16 cellular contexts compared by ENCODE assay signal in the genomic region with DNA sequence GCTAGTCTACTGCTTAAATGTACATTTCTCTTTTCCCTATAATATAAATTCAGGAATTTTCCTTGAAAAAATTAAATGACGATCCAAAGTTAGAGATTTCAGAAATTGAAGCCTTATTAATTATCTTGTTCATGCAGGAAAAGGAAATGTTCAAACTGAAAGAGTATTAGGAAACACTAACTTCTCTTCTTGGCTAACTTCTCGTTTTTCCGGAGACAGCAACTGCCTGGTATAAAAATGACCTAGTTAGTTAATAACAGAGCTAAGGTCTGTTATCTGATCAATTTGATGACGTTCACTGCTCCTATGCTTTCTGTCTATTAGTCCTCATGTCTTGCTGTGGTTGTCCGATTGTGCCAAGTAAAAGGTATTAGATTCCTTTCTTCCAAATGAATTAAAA.
"Had no signal": no experiment of that assay in that cellular context is flagged by ENCODE, and none has a peak within 500 bp of the region (broad histone marks: within the 10 kb centered on the region; RNA-seq: fewer than 3 reads in every experiment).

No MANE protein-coding gene starts in this region.

- H3K4me3 ChIP-seq: breast epithelium, lung, tibial nerve, vagina had no signal

- H3K27ac ChIP-seq: breast epithelium, tibial nerve, vagina, VCaP had no signal

- H3K27me3 ChIP-seq: breast epithelium, tibial nerve, vagina had no signal

- H3K4me1 ChIP-seq: breast epithelium, vagina had no signal

- H3K36me3 ChIP-seq: breast epithelium, tibial nerve, vagina had no signal

- H3K9me3 ChIP-seq: breast epithelium, tibial nerve, vagina had no signal

- DNase-seq: activated CD4-positive, alpha-beta memory T cell treated with anti-CD3 and anti-CD28 coated beads, Interleukin-2, amount 10 ng/mL, durations not matched to agents 7 days and 5 days; activated gamma-delta T cell treated with Interleukin-2 at 50 U/mL for 16 hours; activated naive CD8-positive, alpha-beta T cell treated with anti-CD3 and anti-CD28 coated beads, Interleukin-2, amount 10 ng/mL, durations not matched to agents 7 days and 5 days; activated T-cell treated with anti-CD3 and anti-CD28 coated beads, Interleukin-2, amount 50 U/mL, for 72 hours; aorta; dermis blood vessel endothelial cell; endodermal cell; erythroblast; midbrain had no signal

- ATAC-seq: activated T-cell treated with anti-CD3 and anti-CD28 coated beads, Interleukin-2, amount 50 U/mL, for 72 hours; right cardiac atrium; stimulated activated memory B cell treated with anti-CD40 and anti-IgM and Interleukin-4, amounts not matched to agents 10 μg/mL and 1 μg/mL and 100 μg/mL, for 72 hours had no signal
